ENCODE assay signal across 11 cellular contexts in genomic region chr1:21510885-21511578, GRCh38. TPM values are rescaled to one million over a fixed set of nuclear protein-coding genes. Genes with fewer than 3 reads are reported as not detected.
DNase-seq lines count a peak whose midpoint lies in the region; ATAC-seq, FAIRE-seq and TF ChIP-seq lines count a peak whose summit lies in the region.
"Had no signal": no experiment of that assay in that cellular context is flagged by ENCODE, and none has a peak within 500 bp of the region (broad histone marks: within the 10 kb centered on the region; RNA-seq: fewer than 3 reads in every experiment).

No MANE protein-coding gene starts in this region.

- H4K20me1 ChIP-seq in keratinocyte (ENCODE audit: control insufficient read depth, extremely low read depth, insufficient read depth, low read length), result peaks cover 4% of the 10 kb centered on the region

- no peaks in the 10 kb centered on the region for H3K9me1 ChIP-seq in keratinocyte (ENCODE audit: control insufficient read depth, extremely low read depth, insufficient read depth, low read length)

- peak overlapping the region; percentile 64 for H3K4me3 ChIP-seq in left ventricle myocardium inferior
- H3K4me3 ChIP-seq in WERI-Rb-1 (ENCODE audit: low read depth, low read length), result no peak overlapping the region
- H3K4me3 ChIP-seq in keratinocyte (ENCODE audit: control insufficient read depth in 2 of 3, extremely low read depth in 1 of 3, insufficient read depth in 2 of 3, low read depth in 1 of 3, low read length in 3 of 3), result no peak overlapping the region
- H3K4me3 ChIP-seq in upper lobe of right lung, result peak overlapping the region; percentile 47
- H3K4me3 ChIP-seq in H7 (ENCODE audit: insufficient read depth, low read depth, low read length), result no peak overlapping the region
- H3K4me3 ChIP-seq: BLaER1 treated with 17β-estradiol and CSF1 and Interleukin-3, amounts not matched to agents 10 nM and 100 nM had no signal

- DNase-seq in left ventricle myocardium inferior (no peak), cardiac septum (ENCODE audit: low spot score) (no peak), WERI-Rb-1 (no peak), keratinocyte (ENCODE audit: low read depth, low spot score) (no peak), upper lobe of right lung (no peak), H7 (no peak), NCI-H146 treated with DMSO at 0.1 percent for 48 hours (lab: John Stamatoyannopoulos, UW; ENCODE audit: unreplicated experiment) (no peak), D341Med (ENCODE audit: low spot score) (no peak)
- DNase-seq: activated CD8-positive, alpha-beta T cell treated with anti-CD3 and anti-CD28 coated beads for 36 hours; NCI-H2171 had no signal

- H3K27ac ChIP-seq in left ventricle myocardium inferior (replicated peaks), result peak overlapping the region; percentile 59
- no peak overlapping the region for H3K27ac ChIP-seq in WERI-Rb-1
- no peak overlapping the region for H3K27ac ChIP-seq in keratinocyte (ENCODE audit: control insufficient read depth, insufficient read depth, low read length)
- H3K27ac ChIP-seq in upper lobe of right lung, result peak overlapping the region; percentile 68
- H3K27ac ChIP-seq: BLaER1 treated with 17β-estradiol and CSF1 and Interleukin-3, amounts not matched to agents 10 nM and 100 nM had no signal

- intact Hi-C loops in left ventricle myocardium inferior (cut with micrococcal nuclease), result loop anchor here (10.0 kb wide), 1 partner anchor 64 kb away; no protein-coding TSS in a partner anchor
- intact Hi-C loops in cardiac septum (cut with DNase I), result loop anchor here (2.0 kb wide), 1 partner anchor 24 kb away; no protein-coding TSS in a partner anchor
- intact Hi-C loops in upper lobe of right lung (cut with DNase I), result loop anchor here (10.0 kb wide), 1 partner anchor 64 kb away; no protein-coding TSS in a partner anchor

- peak; percentile 13 for ATAC-seq in upper lobe of right lung
- ATAC-seq: activated CD8-positive, alpha-beta T cell treated with anti-CD3 and anti-CD28 coated beads for 36 hours had no signal

- H3K4me1 ChIP-seq in left ventricle myocardium inferior, result peaks cover 39% of the 10 kb centered on the region
- H3K4me1 ChIP-seq in keratinocyte (ENCODE audit: control insufficient read depth, extremely low read depth, insufficient read depth, low read length), result peaks cover 2% of the 10 kb centered on the region
- peaks cover 16% of the 10 kb centered on the region for H3K4me1 ChIP-seq in upper lobe of right lung

- dilution Hi-C loops in keratinocyte (cut with MboI; ENCODE audit: extremely low pct_ligation_motif_present, low sequenced_read_pairs), result no loop called here

- H3K4me2 ChIP-seq in keratinocyte (ENCODE audit: control insufficient read depth, extremely low read depth, insufficient read depth, low read depth, low read length), result no peak overlapping the region
- H3K4me2 ChIP-seq: BLaER1 treated with 17β-estradiol and CSF1 and Interleukin-3, amounts not matched to agents 10 nM and 100 nM had no signal

- H3K27me3 ChIP-seq in left ventricle myocardium inferior (ENCODE audit: low read depth), result peaks cover 34% of the 10 kb centered on the region
- no peaks in the 10 kb centered on the region for H3K27me3 ChIP-seq in WERI-Rb-1 (ENCODE audit: insufficient read depth, low read depth, severe bottlenecking)
- H3K27me3 ChIP-seq in keratinocyte (ENCODE audit: control insufficient read depth, extremely low read depth, insufficient read depth, low read length), result peaks cover 55% of the 10 kb centered on the region
- H3K27me3 ChIP-seq in upper lobe of right lung, result peaks cover 19% of the 10 kb centered on the region
- peaks cover 6% of the 10 kb centered on the region for H3K27me3 ChIP-seq in H7 (ENCODE audit: control insufficient read depth, insufficient read depth, low read length)

- H3K9me3 ChIP-seq in left ventricle myocardium inferior (replicated peaks), result no peaks in the 10 kb centered on the region
- no peaks in the 10 kb centered on the region for H3K9me3 ChIP-seq in WERI-Rb-1 (ENCODE audit: severe bottlenecking)
- no peaks in the 10 kb centered on the region for H3K9me3 ChIP-seq in keratinocyte (ENCODE audit: control insufficient read depth, low read depth, low read length)
- no peaks in the 10 kb centered on the region for H3K9me3 ChIP-seq in upper lobe of right lung
- H3K9me3 ChIP-seq: BLaER1 treated with 17β-estradiol and CSF1 and Interleukin-3, amounts not matched to agents 10 nM and 100 nM had no signal

- TF ChIP-seq CTCF in left ventricle myocardium inferior (IDR thresholded peaks at IDR 0.05; ENCODE audit: borderline replicate concordance), result no peak
- TF ChIP-seq CTCF in WERI-Rb-1 (IDR thresholded peaks at IDR 0.05; ENCODE audit: low read depth, low read length), result peak; percentile 64
- TF ChIP-seq CTCF in keratinocyte (optimal IDR thresholded peaks at IDR 0.05 in 1 of 3, IDR thresholded peaks at IDR 0.05 in 1 of 3, conservative IDR thresholded peaks at IDR 0.05 in 1 of 3; ENCODE audit: extremely low read depth in 1 of 3, insufficient read depth in 2 of 3, low read length in 3 of 3), result peak in 2 of 3 experiments; percentile 23 to 34
- TF ChIP-seq CTCF in upper lobe of right lung (IDR thresholded peaks at IDR 0.05), result no peak

- H3K79me2 ChIP-seq in keratinocyte (ENCODE audit: control insufficient read depth, insufficient read depth, low read length), result no peaks in the 10 kb centered on the region

- no peak for FAIRE-seq in keratinocyte (lab: Jason Lieb, UNC)

- H3K9ac ChIP-seq in keratinocyte (ENCODE audit: control insufficient read depth, extremely low read depth, insufficient read depth, low read length), result no peak overlapping the region
- H3K9ac ChIP-seq: BLaER1 treated with 17β-estradiol and CSF1 and Interleukin-3, amounts not matched to agents 10 nM and 100 nM had no signal

- no peak overlapping the region for H2AFZ ChIP-seq in keratinocyte (ENCODE audit: control insufficient read depth, low read length)

- no peaks in the 10 kb centered on the region for H3K36me3 ChIP-seq in left ventricle myocardium inferior
- H3K36me3 ChIP-seq in WERI-Rb-1, result no peaks in the 10 kb centered on the region
- H3K36me3 ChIP-seq in keratinocyte (ENCODE audit: control insufficient read depth in 2 of 2, extremely low read depth in 1 of 2, insufficient read depth in 2 of 2, low read length in 2 of 2), result no peaks in the 10 kb centered on the region
- no peaks in the 10 kb centered on the region for H3K36me3 ChIP-seq in upper lobe of right lung
- H3K36me3 ChIP-seq in H7 (replicated peaks; ENCODE audit: control insufficient read depth, insufficient read depth, low read length), result no peaks in the 10 kb centered on the region
- H3K36me3 ChIP-seq: BLaER1 treated with 17β-estradiol and CSF1 and Interleukin-3, amounts not matched to agents 10 nM and 100 nM had no signal

RNA-seq across cellular contexts. Expression of gene ALPL, which starts 1.8 kb away (rescaled TPM):
- total RNA-seq in left ventricle myocardium inferior (10.2 TPM), cardiac septum (20.3 TPM), upper lobe of right lung (164 TPM)
- polyA plus RNA-seq in keratinocyte, result not detected in 3 replicates
- not detected for polyA plus RNA-seq in keratinocyte (2011; ENCODE audit: low read depth)
- 0.02 TPM in 1 of 2 replicates, not detected in the other for polyA plus RNA-seq in keratinocyte (2011; cell fraction: cytosol; rRNA removed)
- polyA plus RNA-seq in keratinocyte (2011; cell fraction: nucleus; rRNA removed), result not detected in 2 replicates
- polyA plus RNA-seq in keratinocyte (2012; ENCODE audit: low replicate concordance), result not detected in 2 replicates
- not detected in 3 replicates for polyA minus RNA-seq in keratinocyte
- polyA minus RNA-seq in keratinocyte (2011; cell fraction: cytosol; rRNA and poly(A)+ RNA removed), result not detected
- polyA minus RNA-seq in keratinocyte (2011; cell fraction: nucleus; rRNA and poly(A)+ RNA removed), result not detected in 2 replicates
- total RNA-seq in H7 (2014; rRNA removed; shearing (Covaris generic)), result 181 and 187 TPM in 2 replicates
- total RNA-seq: activated CD8-positive, alpha-beta T cell treated with anti-CD3 and anti-CD28 coated beads for 36 hours had no signal

Comparison
In these comparisons a context has a peak if more than half of its experiments do, and no peak if none do; other contexts are left out.
1. H3K27ac ChIP-seq: peak in left ventricle myocardium inferior (single experiment) and upper lobe of right lung (single experiment); none in WERI-Rb-1 (single experiment) and keratinocyte (single experiment).
2. H3K4me3 ChIP-seq: peak in left ventricle myocardium inferior (single experiment) and upper lobe of right lung (single experiment); none in WERI-Rb-1 (single experiment), keratinocyte (0 of 3) and H7 (single experiment).
3. CTCF ChIP-seq: peak in WERI-Rb-1 (single experiment) and keratinocyte (2 of 3); none in left ventricle myocardium inferior (single experiment) and upper lobe of right lung (single experiment).